In the genomic region with DNA sequence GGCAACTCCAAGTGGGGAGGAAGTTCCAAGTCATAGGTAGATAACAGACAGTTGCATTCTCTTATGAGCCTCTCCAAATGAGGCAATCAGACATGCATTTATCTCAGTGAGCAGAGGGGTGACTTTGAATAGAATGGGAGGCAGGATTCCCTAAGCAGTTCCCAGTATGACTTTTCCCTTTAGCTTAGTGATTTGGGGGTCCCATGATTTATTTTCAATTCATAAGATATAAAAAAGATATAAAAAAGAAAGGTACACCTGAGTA, we compare ENCODE assay signal across 1 cellular context.
TF ChIP-seq lines count a peak whose summit lies in the region.

No MANE protein-coding gene starts in this region.

TF ChIP-seq in K562, 482 proteins besides CTCF, POLR2A, EP300 and RAD21:
- TF ChIP-seq, protein P1, sequence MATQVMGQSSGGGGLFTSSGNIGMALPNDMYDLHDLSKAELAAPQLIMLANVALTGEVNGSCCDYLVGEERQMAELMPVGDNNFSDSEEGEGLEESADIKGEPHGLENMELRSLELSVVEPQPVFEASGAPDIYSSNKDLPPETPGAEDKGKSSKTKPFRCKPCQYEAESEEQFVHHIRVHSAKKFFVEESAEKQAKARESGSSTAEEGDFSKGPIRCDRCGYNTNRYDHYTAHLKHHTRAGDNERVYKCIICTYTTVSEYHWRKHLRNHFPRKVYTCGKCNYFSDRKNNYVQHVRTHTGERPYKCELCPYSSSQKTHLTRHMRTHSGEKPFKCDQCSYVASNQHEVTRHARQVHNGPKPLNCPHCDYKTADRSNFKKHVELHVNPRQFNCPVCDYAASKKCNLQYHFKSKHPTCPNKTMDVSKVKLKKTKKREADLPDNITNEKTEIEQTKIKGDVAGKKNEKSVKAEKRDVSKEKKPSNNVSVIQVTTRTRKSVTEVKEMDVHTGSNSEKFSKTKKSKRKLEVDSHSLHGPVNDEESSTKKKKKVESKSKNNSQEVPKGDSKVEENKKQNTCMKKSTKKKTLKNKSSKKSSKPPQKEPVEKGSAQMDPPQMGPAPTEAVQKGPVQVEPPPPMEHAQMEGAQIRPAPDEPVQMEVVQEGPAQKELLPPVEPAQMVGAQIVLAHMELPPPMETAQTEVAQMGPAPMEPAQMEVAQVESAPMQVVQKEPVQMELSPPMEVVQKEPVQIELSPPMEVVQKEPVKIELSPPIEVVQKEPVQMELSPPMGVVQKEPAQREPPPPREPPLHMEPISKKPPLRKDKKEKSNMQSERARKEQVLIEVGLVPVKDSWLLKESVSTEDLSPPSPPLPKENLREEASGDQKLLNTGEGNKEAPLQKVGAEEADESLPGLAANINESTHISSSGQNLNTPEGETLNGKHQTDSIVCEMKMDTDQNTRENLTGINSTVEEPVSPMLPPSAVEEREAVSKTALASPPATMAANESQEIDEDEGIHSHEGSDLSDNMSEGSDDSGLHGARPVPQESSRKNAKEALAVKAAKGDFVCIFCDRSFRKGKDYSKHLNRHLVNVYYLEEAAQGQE (CRISPR knock-in tag; IDR thresholded peaks at IDR 0.05; ENCODE audit: low read depth) = no peak
- no peak for TF ChIP-seq TRIM28 (IDR thresholded peaks at IDR 0.05)
- TF ChIP-seq PRPF4 (IDR thresholded peaks at IDR 0.05; ENCODE audit: insufficient read depth, low read depth, low read length, poor library complexity, severe bottlenecking) = no peak
- no peak for TF ChIP-seq FOXM1 (IDR thresholded peaks at IDR 0.05; ENCODE audit: low read depth)
- TF ChIP-seq FOXM1 (CRISPR knock-in tag; IDR thresholded peaks at IDR 0.05; ENCODE audit: low read depth) = no peak
- no peak for TF ChIP-seq ZNF41 (CRISPR knock-in tag; conservative IDR thresholded peaks at IDR 0.05)
- no peak for TF ChIP-seq CREB1 (IDR thresholded peaks at IDR 0.05)
- TF ChIP-seq CREB1 (CRISPR knock-in tag; IDR thresholded peaks at IDR 0.05) = no peak
- TF ChIP-seq, protein P2, sequence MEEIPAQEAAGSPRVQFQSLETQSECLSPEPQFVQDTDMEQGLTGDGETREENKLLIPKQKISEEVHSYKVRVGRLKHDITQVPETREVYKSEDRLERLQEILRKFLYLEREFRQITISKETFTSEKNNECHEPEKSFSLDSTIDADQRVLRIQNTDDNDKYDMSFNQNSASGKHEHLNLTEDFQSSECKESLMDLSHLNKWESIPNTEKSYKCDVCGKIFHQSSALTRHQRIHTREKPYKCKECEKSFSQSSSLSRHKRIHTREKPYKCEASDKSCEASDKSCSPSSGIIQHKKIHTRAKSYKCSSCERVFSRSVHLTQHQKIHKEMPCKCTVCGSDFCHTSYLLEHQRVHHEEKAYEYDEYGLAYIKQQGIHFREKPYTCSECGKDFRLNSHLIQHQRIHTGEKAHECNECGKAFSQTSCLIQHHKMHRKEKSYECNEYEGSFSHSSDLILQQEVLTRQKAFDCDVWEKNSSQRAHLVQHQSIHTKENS (CRISPR knock-in tag; IDR thresholded peaks at IDR 0.05) = no peak
- peak; percentile 61 for TF ChIP-seq CEBPB (tag; IDR thresholded peaks at IDR 0.05)
- TF ChIP-seq E2F3 (CRISPR knock-in tag; IDR thresholded peaks at IDR 0.05) = no peak
- TF ChIP-seq, protein P3, sequence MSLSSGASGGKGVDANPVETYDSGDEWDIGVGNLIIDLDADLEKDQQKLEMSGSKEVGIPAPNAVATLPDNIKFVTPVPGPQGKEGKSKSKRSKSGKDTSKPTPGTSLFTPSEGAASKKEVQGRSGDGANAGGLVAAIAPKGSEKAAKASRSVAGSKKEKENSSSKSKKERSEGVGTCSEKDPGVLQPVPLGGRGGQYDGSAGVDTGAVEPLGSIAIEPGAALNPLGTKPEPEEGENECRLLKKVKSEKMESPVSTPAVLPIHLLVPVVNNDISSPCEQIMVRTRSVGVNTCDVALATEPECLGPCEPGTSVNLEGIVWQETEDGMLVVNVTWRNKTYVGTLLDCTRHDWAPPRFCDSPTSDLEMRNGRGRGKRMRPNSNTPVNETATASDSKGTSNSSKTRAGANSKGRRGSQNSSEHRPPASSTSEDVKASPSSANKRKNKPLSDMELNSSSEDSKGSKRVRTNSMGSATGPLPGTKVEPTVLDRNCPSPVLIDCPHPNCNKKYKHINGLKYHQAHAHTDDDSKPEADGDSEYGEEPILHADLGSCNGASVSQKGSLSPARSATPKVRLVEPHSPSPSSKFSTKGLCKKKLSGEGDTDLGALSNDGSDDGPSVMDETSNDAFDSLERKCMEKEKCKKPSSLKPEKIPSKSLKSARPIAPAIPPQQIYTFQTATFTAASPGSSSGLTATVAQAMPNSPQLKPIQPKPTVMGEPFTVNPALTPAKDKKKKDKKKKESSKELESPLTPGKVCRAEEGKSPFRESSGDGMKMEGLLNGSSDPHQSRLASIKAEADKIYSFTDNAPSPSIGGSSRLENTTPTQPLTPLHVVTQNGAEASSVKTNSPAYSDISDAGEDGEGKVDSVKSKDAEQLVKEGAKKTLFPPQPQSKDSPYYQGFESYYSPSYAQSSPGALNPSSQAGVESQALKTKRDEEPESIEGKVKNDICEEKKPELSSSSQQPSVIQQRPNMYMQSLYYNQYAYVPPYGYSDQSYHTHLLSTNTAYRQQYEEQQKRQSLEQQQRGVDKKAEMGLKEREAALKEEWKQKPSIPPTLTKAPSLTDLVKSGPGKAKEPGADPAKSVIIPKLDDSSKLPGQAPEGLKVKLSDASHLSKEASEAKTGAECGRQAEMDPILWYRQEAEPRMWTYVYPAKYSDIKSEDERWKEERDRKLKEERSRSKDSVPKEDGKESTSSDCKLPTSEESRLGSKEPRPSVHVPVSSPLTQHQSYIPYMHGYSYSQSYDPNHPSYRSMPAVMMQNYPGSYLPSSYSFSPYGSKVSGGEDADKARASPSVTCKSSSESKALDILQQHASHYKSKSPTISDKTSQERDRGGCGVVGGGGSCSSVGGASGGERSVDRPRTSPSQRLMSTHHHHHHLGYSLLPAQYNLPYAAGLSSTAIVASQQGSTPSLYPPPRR (CRISPR knock-in tag; IDR thresholded peaks at IDR 0.05; ENCODE audit: borderline replicate concordance) = no peak
- no peak for TF ChIP-seq MEF2D (tag; conservative IDR thresholded peaks at IDR 0.05; ENCODE audit: low read depth)
- TF ChIP-seq ZFPM2 (CRISPR knock-in tag; IDR thresholded peaks at IDR 0.05) = no peak
- TF ChIP-seq, protein P4, sequence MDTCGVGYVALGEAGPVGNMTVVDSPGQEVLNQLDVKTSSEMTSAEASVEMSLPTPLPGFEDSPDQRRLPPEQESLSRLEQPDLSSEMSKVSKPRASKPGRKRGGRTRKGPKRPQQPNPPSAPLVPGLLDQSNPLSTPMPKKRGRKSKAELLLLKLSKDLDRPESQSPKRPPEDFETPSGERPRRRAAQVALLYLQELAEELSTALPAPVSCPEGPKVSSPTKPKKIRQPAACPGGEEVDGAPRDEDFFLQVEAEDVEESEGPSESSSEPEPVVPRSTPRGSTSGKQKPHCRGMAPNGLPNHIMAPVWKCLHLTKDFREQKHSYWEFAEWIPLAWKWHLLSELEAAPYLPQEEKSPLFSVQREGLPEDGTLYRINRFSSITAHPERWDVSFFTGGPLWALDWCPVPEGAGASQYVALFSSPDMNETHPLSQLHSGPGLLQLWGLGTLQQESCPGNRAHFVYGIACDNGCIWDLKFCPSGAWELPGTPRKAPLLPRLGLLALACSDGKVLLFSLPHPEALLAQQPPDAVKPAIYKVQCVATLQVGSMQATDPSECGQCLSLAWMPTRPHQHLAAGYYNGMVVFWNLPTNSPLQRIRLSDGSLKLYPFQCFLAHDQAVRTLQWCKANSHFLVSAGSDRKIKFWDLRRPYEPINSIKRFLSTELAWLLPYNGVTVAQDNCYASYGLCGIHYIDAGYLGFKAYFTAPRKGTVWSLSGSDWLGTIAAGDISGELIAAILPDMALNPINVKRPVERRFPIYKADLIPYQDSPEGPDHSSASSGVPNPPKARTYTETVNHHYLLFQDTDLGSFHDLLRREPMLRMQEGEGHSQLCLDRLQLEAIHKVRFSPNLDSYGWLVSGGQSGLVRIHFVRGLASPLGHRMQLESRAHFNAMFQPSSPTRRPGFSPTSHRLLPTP (IDR thresholded peaks at IDR 0.05; ENCODE audit: borderline replicate concordance, extremely low read depth, insufficient read length) = no peak
- TF ChIP-seq, protein P5, sequence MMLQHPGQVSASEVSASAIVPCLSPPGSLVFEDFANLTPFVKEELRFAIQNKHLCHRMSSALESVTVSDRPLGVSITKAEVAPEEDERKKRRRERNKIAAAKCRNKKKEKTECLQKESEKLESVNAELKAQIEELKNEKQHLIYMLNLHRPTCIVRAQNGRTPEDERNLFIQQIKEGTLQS (IDR thresholded peaks at IDR 0.05) = 0 out of 2 replicates have a peak, but pooled peaks have one; percentile 12
- TF ChIP-seq, protein P5 (CRISPR knock-in tag; conservative IDR thresholded peaks at IDR 0.05) = no peak
- no peak for TF ChIP-seq PURB (CRISPR knock-in tag; IDR thresholded peaks at IDR 0.05; ENCODE audit: low read depth)
- no peak for TF ChIP-seq RBM39 (optimal IDR thresholded peaks at IDR 0.05; ENCODE audit: low read depth, low read length)
- 0 out of 2 replicates have a peak, but pooled peaks have one; percentile 29 for TF ChIP-seq ZEB2 (IDR thresholded peaks at IDR 0.05)
- TF ChIP-seq L3MBTL2 (IDR thresholded peaks at IDR 0.05) = no peak
- TF ChIP-seq BCOR (IDR thresholded peaks at IDR 0.05) = no peak
- no peak for TF ChIP-seq PHTF2 (CRISPR knock-in tag; IDR thresholded peaks at IDR 0.05)
- TF ChIP-seq ZSCAN29 (IDR thresholded peaks at IDR 0.05) = no peak
- no peak for TF ChIP-seq ZZZ3 (IDR thresholded peaks at IDR 0.05)
- peak; percentile 1 for TF ChIP-seq TAF1 (IDR thresholded peaks at IDR 0.05; ENCODE audit: control insufficient read depth, extremely low read depth, insufficient read depth, low read length, severe bottlenecking)
- 0 out of 2 replicates have a peak, but pooled peaks have one; percentile 6 for TF ChIP-seq FOSL1 (tag; conservative IDR thresholded peaks at IDR 0.05)
- TF ChIP-seq CBFB (CRISPR knock-in tag; IDR thresholded peaks at IDR 0.05) = no peak
- peak; percentile 45 for TF ChIP-seq CBFA2T3 (IDR thresholded peaks at IDR 0.05)
- peak; percentile 47 for TF ChIP-seq ARID1B (IDR thresholded peaks at IDR 0.05)
- no peak for TF ChIP-seq RBM25 (IDR thresholded peaks at IDR 0.05; ENCODE audit: low read depth, low read length, severe bottlenecking)
- TF ChIP-seq CEBPG (CRISPR knock-in tag; IDR thresholded peaks at IDR 0.05) = no peak
- TF ChIP-seq CEBPG (tag; conservative IDR thresholded peaks at IDR 0.05 in 1 of 2, IDR thresholded peaks at IDR 0.05 in 1 of 2) = 0 out of 4 replicates have a peak, but pooled peaks of 1 of the 2 experiments have one; percentile 25
- TF ChIP-seq KLF1 (tag; IDR thresholded peaks at IDR 0.05) = no peak
- TF ChIP-seq NR2C2 (CRISPR knock-in tag; IDR thresholded peaks at IDR 0.05) = no peak
- TF ChIP-seq NR2C2 (tag; IDR thresholded peaks at IDR 0.05) = no peak
- TF ChIP-seq RNF2 (IDR thresholded peaks at IDR 0.05) = no peak
- TF ChIP-seq, protein P6, sequence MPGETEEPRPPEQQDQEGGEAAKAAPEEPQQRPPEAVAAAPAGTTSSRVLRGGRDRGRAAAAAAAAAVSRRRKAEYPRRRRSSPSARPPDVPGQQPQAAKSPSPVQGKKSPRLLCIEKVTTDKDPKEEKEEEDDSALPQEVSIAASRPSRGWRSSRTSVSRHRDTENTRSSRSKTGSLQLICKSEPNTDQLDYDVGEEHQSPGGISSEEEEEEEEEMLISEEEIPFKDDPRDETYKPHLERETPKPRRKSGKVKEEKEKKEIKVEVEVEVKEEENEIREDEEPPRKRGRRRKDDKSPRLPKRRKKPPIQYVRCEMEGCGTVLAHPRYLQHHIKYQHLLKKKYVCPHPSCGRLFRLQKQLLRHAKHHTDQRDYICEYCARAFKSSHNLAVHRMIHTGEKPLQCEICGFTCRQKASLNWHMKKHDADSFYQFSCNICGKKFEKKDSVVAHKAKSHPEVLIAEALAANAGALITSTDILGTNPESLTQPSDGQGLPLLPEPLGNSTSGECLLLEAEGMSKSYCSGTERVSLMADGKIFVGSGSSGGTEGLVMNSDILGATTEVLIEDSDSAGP (CRISPR knock-in tag; IDR thresholded peaks at IDR 0.05) = no peak
